22 cellular contexts compared by ENCODE assay signal in genomic region chr7:25845341-25845923, GRCh38.
A peak's percentile ranks its signal among the peaks of the same experiment; 100 is the strongest.
DNase-seq lines count a peak whose midpoint lies in the region; ATAC-seq and TF ChIP-seq lines count a peak whose summit lies in the region.
"Had no signal": no experiment of that assay in that cellular context is flagged by ENCODE, and none has a peak within 500 bp of the region (broad histone marks: within the 10 kb centered on the region; RNA-seq: fewer than 3 reads in every experiment).

No MANE protein-coding gene starts in this region.

- peak overlapping the region; percentile 80 for H2AK5ac ChIP-seq in trophoblast cell (ENCODE audit: low read length)

- H3K18ac ChIP-seq in trophoblast cell (ENCODE audit: low read length): peak overlapping the region; percentile 98

- H3K27ac ChIP-seq in left ventricle myocardium inferior (replicated peaks) (peak overlapping the region; percentile 86), esophagus squamous epithelium (peak overlapping the region in 3 of 4 donors; percentile 79 to 88 (median 85)), trophoblast cell (ENCODE audit: low read depth, low read length) (peak overlapping the region; percentile 99), aorta (ENCODE audit: low read depth in 1 of 2, low read length in 2 of 2) (peak overlapping the region; percentile 4 to 75)
- H3K27ac ChIP-seq: C4-2B had no signal

- H3K4me1 ChIP-seq in left ventricle myocardium inferior (peaks cover 85% of the 10 kb centered on the region), esophagus squamous epithelium (peaks cover 0 to 50% (median 15%) of the 10 kb centered on the region in 3 donors), trophoblast cell (ENCODE audit: control insufficient read depth in 1 of 2, insufficient read depth in 2 of 2, low read length in 2 of 2) (peaks cover 18 to 30% of the 10 kb centered on the region in 2 experiments), aorta (ENCODE audit: control insufficient read depth in 1 of 2, insufficient read depth in 2 of 2, low read length in 2 of 2) (peaks cover 12 to 16% of the 10 kb centered on the region in 2 donors)
- H3K4me1 ChIP-seq: prostate gland had no signal

- no peak overlapping the region for H3K4me3 ChIP-seq in left ventricle myocardium inferior
- H3K4me3 ChIP-seq in esophagus squamous epithelium: no peak overlapping the region
- no peak overlapping the region for H3K4me3 ChIP-seq in trophoblast cell (ENCODE audit: low read depth, low read length)
- H3K4me3 ChIP-seq in aorta (ENCODE audit: low read length in 2 of 2): no peak overlapping the region
- H3K4me3 ChIP-seq: cardiac muscle cell, prostate gland, SJSA1 had no signal

- H2BK120ac ChIP-seq in trophoblast cell (ENCODE audit: insufficient read depth, low read length, poor library complexity): peak overlapping the region; percentile 99

- no peak overlapping the region for H3K4me3 Mint-ChIP-seq in stimulated activated naive B cell treated with anti-CD40 and anti-IgM and Interleukin-4, amounts not matched to agents 10 μg/mL and 1 μg/mL and 100 μg/mL, for 72 hours
- H3K4me3 Mint-ChIP-seq: WTC11 had no signal

- H2AFZ ChIP-seq in trophoblast cell (ENCODE audit: insufficient read depth, low read length, poor library complexity): no peak overlapping the region

- H3K4me1 Mint-ChIP-seq in stimulated activated naive B cell treated with anti-CD40 and anti-IgM and Interleukin-4, amounts not matched to agents 10 μg/mL and 1 μg/mL and 100 μg/mL, for 72 hours: no peaks in the 10 kb centered on the region

- H4K12ac ChIP-seq in trophoblast cell (ENCODE audit: low read depth, low read length): peak overlapping the region; percentile 0

- DNase-seq in left ventricle myocardium inferior (no peak), Right ventricle myocardium inferior (ENCODE audit: missing footprints) (no peak), esophagus squamous epithelium (lab: John Stamatoyannopoulos, UW) (no peak), trophoblast cell (no peak), aorta (no peak), SW 1271 (lab: John Stamatoyannopoulos, UW) (no peak)
- no peak for DNase-seq in stimulated activated naive B cell treated with anti-CD40 and anti-IgM and Interleukin-4, amounts not matched to agents 10 μg/mL and 1 μg/mL and 100 μg/mL, for 72 hours
- DNase-seq: activated CD4-positive, alpha-beta T cell treated with anti-CD3 and anti-CD28 coated beads, Interleukin-2, amount 50 U/mL, for 4 hours; activated effector memory CD4-positive, alpha-beta T cell treated with anti-CD3 and anti-CD28 coated beads, Interleukin-2, amount 50 U/mL, for 16 hours; mesendoderm; NCI-H146; NCI-H226; NCI-H82; stimulated activated CD4-positive, alpha-beta T cell treated with anti-CD3 and anti-CD28 coated beads, Interleukin-4, amount 100 ng/mL, for 24 hours had no signal

- H3K4ac ChIP-seq in trophoblast cell (ENCODE audit: low read depth, low read length): peak overlapping the region; percentile 98

- peak overlapping the region; percentile 99 for H2BK12ac ChIP-seq in trophoblast cell (ENCODE audit: low read length)

- peak overlapping the region; percentile 100 for H4K91ac ChIP-seq in trophoblast cell (ENCODE audit: low read depth, low read length)

- H3K14ac ChIP-seq in trophoblast cell (ENCODE audit: low read length): peak overlapping the region; percentile 98

- H3K36me3 ChIP-seq in left ventricle myocardium inferior (no peaks in the 10 kb centered on the region), esophagus squamous epithelium (no peaks in the 10 kb centered on the region), trophoblast cell (ENCODE audit: control insufficient read depth in 1 of 2, insufficient read depth in 2 of 2, low read length in 2 of 2) (no peaks in the 10 kb centered on the region), aorta (ENCODE audit: control insufficient read depth in 1 of 2, insufficient read depth in 2 of 2, low read length in 1 of 2) (no peaks in the 10 kb centered on the region)
- H3K36me3 ChIP-seq: cardiac muscle cell, prostate gland, SJSA1 had no signal

- H3K36me3 Mint-ChIP-seq in stimulated activated naive B cell treated with anti-CD40 and anti-IgM and Interleukin-4, amounts not matched to agents 10 μg/mL and 1 μg/mL and 100 μg/mL, for 72 hours: no peaks in the 10 kb centered on the region
- H3K36me3 Mint-ChIP-seq: WTC11 had no signal

- peaks cover 60% of the 10 kb centered on the region for H3K79me1 ChIP-seq in trophoblast cell (ENCODE audit: low read length)

- ATAC-seq in Right ventricle myocardium inferior: no peak
- no peak for ATAC-seq in aorta (ENCODE audit: low FRiP score)
- no peak for ATAC-seq in stimulated activated naive B cell treated with anti-CD40 and anti-IgM and Interleukin-4, amounts not matched to agents 10 μg/mL and 1 μg/mL and 100 μg/mL, for 72 hours (replicated peaks)
- no peak for ATAC-seq in HG03469 (IDR thresholded peaks at IDR 0.05; ENCODE audit: unreplicated experiment)
- ATAC-seq: HepG2, Panc1, WTC11 had no signal

- no peak overlapping the region for H3K27ac Mint-ChIP-seq in stimulated activated naive B cell treated with anti-CD40 and anti-IgM and Interleukin-4, amounts not matched to agents 10 μg/mL and 1 μg/mL and 100 μg/mL, for 72 hours
- H3K27ac Mint-ChIP-seq: WTC11 had no signal

- no peak overlapping the region for H3K4me2 ChIP-seq in trophoblast cell (ENCODE audit: low read length)

- H3K27me3 Mint-ChIP-seq in stimulated activated naive B cell treated with anti-CD40 and anti-IgM and Interleukin-4, amounts not matched to agents 10 μg/mL and 1 μg/mL and 100 μg/mL, for 72 hours: peaks cover 36 to 51% of the 10 kb centered on the region in 2 donors

- H3K9me3 ChIP-seq in left ventricle myocardium inferior (replicated peaks) (no peaks in the 10 kb centered on the region), esophagus squamous epithelium (no peaks in the 10 kb centered on the region), trophoblast cell (ENCODE audit: insufficient read depth, low read depth, low read length) (no peaks in the 10 kb centered on the region), aorta (ENCODE audit: control insufficient read depth, low read length) (no peaks in the 10 kb centered on the region)
- H3K9me3 ChIP-seq: prostate gland, SJSA1 had no signal

- peak overlapping the region; percentile 58 for H4K8ac ChIP-seq in trophoblast cell (ENCODE audit: low read depth, low read length)

- no peaks in the 10 kb centered on the region for H3K9me3 Mint-ChIP-seq in stimulated activated naive B cell treated with anti-CD40 and anti-IgM and Interleukin-4, amounts not matched to agents 10 μg/mL and 1 μg/mL and 100 μg/mL, for 72 hours
- H3K9me3 Mint-ChIP-seq: WTC11 had no signal

- no peak overlapping the region for H3K9ac ChIP-seq in trophoblast cell (ENCODE audit: low read length)

- WGBS in esophagus squamous epithelium, 2 donors: 81 to 87% methylated on average over 5 of the region's 5 CpGs
- no CpG with 5 or more reads among the region's 5 CpGs for WGBS in trophoblast cell (ENCODE audit: extremely low coverage, insufficient coverage, insufficient read length)
- 91 to 92% methylated on average over 5 of the region's 5 CpGs for WGBS in aorta, 2 donors

- TF ChIP-seq POLR2A in esophagus squamous epithelium (IDR thresholded peaks at IDR 0.05): no peak

- no peak overlapping the region for H3K23ac ChIP-seq in trophoblast cell (ENCODE audit: low read length)

- intact Hi-C loops in left ventricle myocardium inferior (cut with micrococcal nuclease) (loop anchor here (10.0 kb wide), 1 partner anchor 131 kb away; no protein-coding TSS in a partner anchor), Right ventricle myocardium inferior (cut with DNase I) (no loop called here), esophagus squamous epithelium (cut with DNase I) (no loop called here), aorta (cut with DNase I) (loop anchor here (5.0 kb wide), 3 partner anchors 38 to 223 kb away; no protein-coding TSS in a partner anchor)

- peaks cover 11% of the 10 kb centered on the region for H3K27me3 ChIP-seq in left ventricle myocardium inferior (ENCODE audit: low read depth)
- H3K27me3 ChIP-seq in esophagus squamous epithelium: peaks cover 0 to 20% (median 0%) of the 10 kb centered on the region in 4 donors
- no peaks in the 10 kb centered on the region for H3K27me3 ChIP-seq in trophoblast cell (ENCODE audit: insufficient read depth, low read length)
- no peaks in the 10 kb centered on the region for H3K27me3 ChIP-seq in aorta (ENCODE audit: control insufficient read depth in 1 of 2, insufficient read depth in 2 of 2, low read length in 1 of 2)
- H3K27me3 ChIP-seq: cardiac muscle cell, SJSA1 had no signal

- TF ChIP-seq CTCF in left ventricle myocardium inferior (IDR thresholded peaks at IDR 0.05; ENCODE audit: borderline replicate concordance) (no peak), esophagus squamous epithelium (IDR thresholded peaks at IDR 0.05) (no peak)

- H3K79me2 ChIP-seq in trophoblast cell (ENCODE audit: control insufficient read depth, insufficient read depth, low read length, poor library complexity): peaks cover 11% of the 10 kb centered on the region

- peak overlapping the region; percentile 99 for H2BK5ac ChIP-seq in trophoblast cell (ENCODE audit: low read depth, low read length, poor library complexity)

Comparison
In these comparisons a context has a peak if more than half of its experiments do, and no peak if none do; other contexts are left out.
1. intact Hi-C loops: an anchor here in left ventricle myocardium inferior (10.0 kb wide) and aorta (5.0 kb wide); none called in Right ventricle myocardium inferior and esophagus squamous epithelium.
2. H3K27ac ChIP-seq: peak in every context shown above with its lines; median percentile 99 in trophoblast cell; 86 in left ventricle myocardium inferior; 85 in esophagus squamous epithelium; 40 in aorta.